ENCODE assay signal across 8 cellular contexts in the genomic region with DNA sequence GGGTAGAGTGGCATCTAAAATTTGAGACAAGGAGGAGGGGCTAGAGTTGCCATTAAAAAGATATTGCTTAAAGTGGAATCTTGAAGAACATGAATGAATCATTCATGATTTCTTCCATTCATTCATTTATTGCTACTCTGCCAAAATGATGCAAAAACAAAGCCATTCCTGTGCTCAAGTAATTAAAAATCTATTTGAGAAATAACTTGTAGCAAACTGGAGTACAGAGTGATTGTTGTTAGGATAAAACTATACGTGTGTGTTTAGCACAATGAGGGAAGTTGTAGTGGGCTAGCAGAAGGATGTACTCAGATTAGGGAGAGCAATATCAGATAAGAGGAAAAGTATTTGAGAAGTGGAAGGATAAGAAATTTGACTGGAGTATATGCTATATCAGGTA. TPM values are rescaled to one million over a fixed set of nuclear protein-coding genes. Genes with fewer than 3 reads are reported as not detected.
"Had no signal": no experiment of that assay in that cellular context is flagged by ENCODE, and none has a peak within 500 bp of the region (broad histone marks: within the 10 kb centered on the region; RNA-seq: fewer than 3 reads in every experiment).

No MANE protein-coding gene starts in this region.

- H3K27ac Mint-ChIP-seq: H9, IgD-negative memory B cell had no signal

- H3K4me1 Mint-ChIP-seq: H9, IgD-negative memory B cell had no signal

- ATAC-seq: HepG2 had no signal

- DNase-seq: GM23248, GOT3, H9, HCEC 1CT, KBM-7 had no signal

- H3K4me3 ChIP-seq: GM23248 had no signal

- FAIRE-seq: HepG2 had no signal

- H3K9me3 Mint-ChIP-seq: H9, IgD-negative memory B cell had no signal

- H3K4me3 Mint-ChIP-seq: H9, IgD-negative memory B cell had no signal

RNA-seq across cellular contexts. Expression of gene CLDN1, which starts 11.7 kb away (rescaled TPM):
- polyA plus RNA-seq: IgD-negative memory B cell had no signal

RNA-seq across cellular contexts. Expression of gene CLDN16, which starts 54.0 kb away (rescaled TPM):
- total RNA-seq: H9, HT-29 had no signal
- polyA plus RNA-seq: GM23248, IgD-negative memory B cell had no signal
